11 cellular contexts compared by ENCODE assay signal in genomic region chr12:97616936-97617335, GRCh38.
"Had no signal": no experiment of that assay in that cellular context is flagged by ENCODE, and none has a peak within 500 bp of the region (broad histone marks: within the 10 kb centered on the region; RNA-seq: fewer than 3 reads in every experiment).

No MANE protein-coding gene starts in this region.

- ATAC-seq: activated naive CD8-positive, alpha-beta T cell treated with anti-CD3 and anti-CD28 coated beads, Interleukin-2, amount 50 U/mL, for 24 hours; activated T-helper 17 cell treated with anti-CD3 and anti-CD28 coated beads, Interleukin-2, amount 50 U/mL, for 72 hours; stimulated activated naive B cell treated with anti-CD40 and anti-IgM and Interleukin-4, amounts not matched to agents 10 μg/mL and 1 μg/mL and 100 μg/mL, for 72 hours had no signal

- DNase-seq: activated CD4-positive, CD25-positive, alpha-beta regulatory T cell treated with anti-CD3 and anti-CD28 coated beads, Interleukin-2, amount 50 U/mL, for 72 hours; activated naive CD4-positive, alpha-beta T cell treated with Interleukin-2 at 50 U/mL for 16 hours; activated naive CD8-positive, alpha-beta T cell treated with anti-CD3 and anti-CD28 coated beads, Interleukin-2, amount 50 U/mL, for 24 hours; activated T-cell treated with anti-CD3 and anti-CD28 coated beads for 4 hours; effector CD4-positive, alpha-beta T cell; ovary; stimulated activated CD4-positive, alpha-beta T cell treated with anti-CD3 and anti-CD28 coated beads, Interleukin-12 subunit alpha, Interleukin-12 subunit beta, amount 100 ng/mL, for 4 hours; stimulated activated naive B cell treated with anti-CD40 and anti-IgM and Interleukin-4, amounts not matched to agents 10 μg/mL and 1 μg/mL and 100 μg/mL, for 72 hours; T-helper 1 cell; transverse colon had no signal
